ENCODE assay signal across 15 cellular contexts in the genomic region with DNA sequence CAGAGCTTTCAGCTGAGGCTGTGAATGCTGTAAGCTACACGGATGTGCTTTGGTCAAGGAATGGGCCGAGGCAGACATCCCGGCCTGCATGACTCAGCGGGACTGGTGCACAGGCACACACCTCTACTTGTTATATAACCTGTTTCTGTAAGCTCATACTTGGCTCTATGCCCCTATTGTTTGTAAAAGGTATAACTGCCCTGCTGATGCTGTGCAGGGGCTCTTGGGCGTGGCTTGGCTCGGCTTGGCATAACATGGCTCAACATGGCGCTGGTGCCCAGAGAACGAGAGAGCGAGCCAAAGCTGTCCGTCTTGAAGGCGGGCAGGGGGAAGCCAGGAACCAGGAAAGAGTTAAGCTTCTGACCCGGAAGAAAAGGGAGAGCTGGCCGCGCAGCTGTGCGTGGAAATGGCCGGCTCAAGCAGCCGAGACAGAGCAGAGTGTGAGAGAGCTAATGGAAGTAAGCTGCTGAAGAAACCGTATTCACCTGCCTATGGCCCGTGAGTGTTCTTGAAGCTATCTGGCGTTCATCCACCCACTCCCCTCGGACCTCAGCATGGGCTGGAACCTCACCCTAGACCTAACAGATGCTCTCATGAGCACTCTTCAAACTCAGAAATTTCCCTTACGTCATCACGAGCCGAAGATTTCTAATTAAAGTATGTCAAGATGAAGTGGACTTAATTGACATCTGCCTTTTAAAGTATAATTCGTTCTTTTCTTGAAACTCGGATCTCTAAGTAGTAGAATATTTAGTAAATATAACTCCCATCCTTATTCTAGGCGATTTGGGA.
A peak's percentile ranks its signal among the peaks of the same experiment; 100 is the strongest.
DNase-seq lines count a peak whose midpoint lies in the region; ATAC-seq and TF ChIP-seq lines count a peak whose summit lies in the region.
"Had no signal": no experiment of that assay in that cellular context is flagged by ENCODE, and none has a peak within 500 bp of the region (broad histone marks: within the 10 kb centered on the region; RNA-seq: fewer than 3 reads in every experiment).

No MANE protein-coding gene starts in this region.

- in situ Hi-C loops in Caki2 (cut with HindIII; ENCODE audit: low pct_unique_long_range_greater_than_20kb, low sequenced_read_pairs) = no loop called here

- no peaks in the 10 kb centered on the region for H3K9me3 ChIP-seq in RWPE2 (ENCODE audit: severe bottlenecking)
- H3K9me3 ChIP-seq in prostate gland = no peaks in the 10 kb centered on the region
- H3K9me3 ChIP-seq: ovary, tibial artery had no signal

- H3K4me1 ChIP-seq in RWPE2 (ENCODE audit: insufficient read depth, poor library complexity, severe bottlenecking) (peaks cover 11% of the 10 kb centered on the region), prostate gland (replicated peaks) (no peaks in the 10 kb centered on the region)
- H3K4me1 ChIP-seq: tibial artery had no signal

- H3K4me3 ChIP-seq in RWPE2 (ENCODE audit: severe bottlenecking) = no peak overlapping the region
- no peak overlapping the region for H3K4me3 ChIP-seq in prostate gland
- H3K4me3 ChIP-seq: ovary, tibial artery had no signal

- TF ChIP-seq RAD21 in Ishikawa (IDR thresholded peaks at IDR 0.05; ENCODE audit: low read depth) = no peak

- H3K27me3 ChIP-seq in RWPE2 (ENCODE audit: insufficient read depth, poor library complexity, severe bottlenecking) (no peaks in the 10 kb centered on the region), prostate gland (replicated peaks; ENCODE audit: insufficient read depth) (no peaks in the 10 kb centered on the region)
- H3K27me3 ChIP-seq: ovary, tibial artery had no signal

- H3K36me3 ChIP-seq in RWPE2 (ENCODE audit: low read depth) = no peaks in the 10 kb centered on the region
- H3K36me3 ChIP-seq in prostate gland = no peaks in the 10 kb centered on the region
- H3K36me3 ChIP-seq: ovary, tibial artery had no signal

- H3K27ac ChIP-seq in RWPE2 (ENCODE audit: poor library complexity, severe bottlenecking) (no peak overlapping the region), prostate gland (no peak overlapping the region)
- H3K27ac ChIP-seq: KMS-11, ovary, tibial artery had no signal

- TF ChIP-seq POLR2A in prostate gland (IDR thresholded peaks at IDR 0.05) = no peak

- TF ChIP-seq CTCF in RWPE2 (IDR thresholded peaks at IDR 0.05; ENCODE audit: poor library complexity, severe bottlenecking) = no peak
- TF ChIP-seq CTCF in prostate gland (IDR thresholded peaks at IDR 0.05) = no peak

- DNase-seq in Caki2 (ENCODE audit: low read depth) (peak; percentile 91), RWPE2 (ENCODE audit: low spot score) (peak; percentile 85), iris pigment epithelial cell (ENCODE audit: low read depth) (peak; percentile 13), NCI-H1417 treated with DMSO at 0.1 percent for 48 hours (lab: John Stamatoyannopoulos, UW) (no peak), prostate gland (ENCODE audit: low spot score) (no peak), NAMALWA (ENCODE audit: low spot score) (no peak)
- no peak for DNase-seq in stimulated activated naive CD4-positive, alpha-beta T cell treated with Interleukin-2 at 50 U/mL for 16 hours (lab: John Stamatoyannopoulos, UW)
- DNase-seq: activated CD4-positive, alpha-beta T cell treated with anti-CD3 and anti-CD28 coated beads, Interleukin-2, amount 10 ng/mL, durations not matched to agents 24 days and 14 days; DMS 273 treated with DMSO at 0.1 percent for 48 hours; NCI-H2107; ovary; T-helper 17 cell; tibial artery had no signal

- intact Hi-C loops in prostate gland (cut with DNase I) = no loop called here

- ATAC-seq in RWPE2 (ENCODE audit: low read depth) = peak; percentile 99
- ATAC-seq: T-helper 17 cell had no signal

- WGBS in prostate gland = 69% methylated on average over 27 of the region's 27 CpGs

- peak; percentile 45 for TF ChIP-seq EP300 in Ishikawa (IDR thresholded peaks at IDR 0.05; ENCODE audit: borderline replicate concordance)

TF ChIP-seq in Ishikawa, 13 proteins besides CTCF, POLR2A, EP300 and RAD21:
- TF ChIP-seq ZBTB7A (IDR thresholded peaks at IDR 0.05; ENCODE audit: low read depth) (no peak), YY1 (IDR thresholded peaks at IDR 0.05; ENCODE audit: low read depth) (peak; percentile 59), NFIC (IDR thresholded peaks at IDR 0.05) (peak; percentile 83), TEAD4 (IDR thresholded peaks at IDR 0.05) (peak; percentile 32; the same call in 1 of the 2 replicates), CEBPB (IDR thresholded peaks at IDR 0.05) (no peak), CREB1 (IDR thresholded peaks at IDR 0.05; ENCODE audit: low read depth) (no peak), TAF1 (IDR thresholded peaks at IDR 0.05; ENCODE audit: low read depth) (no peak), TCF12 (IDR thresholded peaks at IDR 0.05; ENCODE audit: low read depth) (0 out of 2 replicates have a peak, but pooled peaks have one; percentile 36), EGR1 (IDR thresholded peaks at IDR 0.05) (no peak), FOXM1 (IDR thresholded peaks at IDR 0.05; ENCODE audit: borderline replicate concordance, low read depth) (no peak)
- TF ChIP-seq, protein P1, sequence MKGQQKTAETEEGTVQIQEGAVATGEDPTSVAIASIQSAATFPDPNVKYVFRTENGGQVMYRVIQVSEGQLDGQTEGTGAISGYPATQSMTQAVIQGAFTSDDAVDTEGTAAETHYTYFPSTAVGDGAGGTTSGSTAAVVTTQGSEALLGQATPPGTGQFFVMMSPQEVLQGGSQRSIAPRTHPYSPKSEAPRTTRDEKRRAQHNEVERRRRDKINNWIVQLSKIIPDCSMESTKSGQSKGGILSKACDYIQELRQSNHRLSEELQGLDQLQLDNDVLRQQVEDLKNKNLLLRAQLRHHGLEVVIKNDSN (IDR thresholded peaks at IDR 0.05) = no peak
- TF ChIP-seq, protein P2, sequence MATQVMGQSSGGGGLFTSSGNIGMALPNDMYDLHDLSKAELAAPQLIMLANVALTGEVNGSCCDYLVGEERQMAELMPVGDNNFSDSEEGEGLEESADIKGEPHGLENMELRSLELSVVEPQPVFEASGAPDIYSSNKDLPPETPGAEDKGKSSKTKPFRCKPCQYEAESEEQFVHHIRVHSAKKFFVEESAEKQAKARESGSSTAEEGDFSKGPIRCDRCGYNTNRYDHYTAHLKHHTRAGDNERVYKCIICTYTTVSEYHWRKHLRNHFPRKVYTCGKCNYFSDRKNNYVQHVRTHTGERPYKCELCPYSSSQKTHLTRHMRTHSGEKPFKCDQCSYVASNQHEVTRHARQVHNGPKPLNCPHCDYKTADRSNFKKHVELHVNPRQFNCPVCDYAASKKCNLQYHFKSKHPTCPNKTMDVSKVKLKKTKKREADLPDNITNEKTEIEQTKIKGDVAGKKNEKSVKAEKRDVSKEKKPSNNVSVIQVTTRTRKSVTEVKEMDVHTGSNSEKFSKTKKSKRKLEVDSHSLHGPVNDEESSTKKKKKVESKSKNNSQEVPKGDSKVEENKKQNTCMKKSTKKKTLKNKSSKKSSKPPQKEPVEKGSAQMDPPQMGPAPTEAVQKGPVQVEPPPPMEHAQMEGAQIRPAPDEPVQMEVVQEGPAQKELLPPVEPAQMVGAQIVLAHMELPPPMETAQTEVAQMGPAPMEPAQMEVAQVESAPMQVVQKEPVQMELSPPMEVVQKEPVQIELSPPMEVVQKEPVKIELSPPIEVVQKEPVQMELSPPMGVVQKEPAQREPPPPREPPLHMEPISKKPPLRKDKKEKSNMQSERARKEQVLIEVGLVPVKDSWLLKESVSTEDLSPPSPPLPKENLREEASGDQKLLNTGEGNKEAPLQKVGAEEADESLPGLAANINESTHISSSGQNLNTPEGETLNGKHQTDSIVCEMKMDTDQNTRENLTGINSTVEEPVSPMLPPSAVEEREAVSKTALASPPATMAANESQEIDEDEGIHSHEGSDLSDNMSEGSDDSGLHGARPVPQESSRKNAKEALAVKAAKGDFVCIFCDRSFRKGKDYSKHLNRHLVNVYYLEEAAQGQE (IDR thresholded peaks at IDR 0.05; ENCODE audit: low read depth) = no peak
- TF ChIP-seq, protein P3, sequence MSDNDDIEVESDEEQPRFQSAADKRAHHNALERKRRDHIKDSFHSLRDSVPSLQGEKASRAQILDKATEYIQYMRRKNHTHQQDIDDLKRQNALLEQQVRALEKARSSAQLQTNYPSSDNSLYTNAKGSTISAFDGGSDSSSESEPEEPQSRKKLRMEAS (IDR thresholded peaks at IDR 0.05) = no peak

Comparison
In these comparisons a context has a peak if more than half of its experiments do, and no peak if none do; other contexts are left out.
1. DNase-seq: peak in Caki2 (single experiment), RWPE2 (single experiment) and iris pigment epithelial cell (single experiment); none in NCI-H1417 treated with DMSO at 0.1 percent for 48 hours (single experiment), prostate gland (single experiment), stimulated activated naive CD4-positive, alpha-beta T cell treated with Interleukin-2 at 50 U/mL for 16 hours (single experiment) and NAMALWA (single experiment).